2 cellular contexts compared by ENCODE assay signal in the genomic region with DNA sequence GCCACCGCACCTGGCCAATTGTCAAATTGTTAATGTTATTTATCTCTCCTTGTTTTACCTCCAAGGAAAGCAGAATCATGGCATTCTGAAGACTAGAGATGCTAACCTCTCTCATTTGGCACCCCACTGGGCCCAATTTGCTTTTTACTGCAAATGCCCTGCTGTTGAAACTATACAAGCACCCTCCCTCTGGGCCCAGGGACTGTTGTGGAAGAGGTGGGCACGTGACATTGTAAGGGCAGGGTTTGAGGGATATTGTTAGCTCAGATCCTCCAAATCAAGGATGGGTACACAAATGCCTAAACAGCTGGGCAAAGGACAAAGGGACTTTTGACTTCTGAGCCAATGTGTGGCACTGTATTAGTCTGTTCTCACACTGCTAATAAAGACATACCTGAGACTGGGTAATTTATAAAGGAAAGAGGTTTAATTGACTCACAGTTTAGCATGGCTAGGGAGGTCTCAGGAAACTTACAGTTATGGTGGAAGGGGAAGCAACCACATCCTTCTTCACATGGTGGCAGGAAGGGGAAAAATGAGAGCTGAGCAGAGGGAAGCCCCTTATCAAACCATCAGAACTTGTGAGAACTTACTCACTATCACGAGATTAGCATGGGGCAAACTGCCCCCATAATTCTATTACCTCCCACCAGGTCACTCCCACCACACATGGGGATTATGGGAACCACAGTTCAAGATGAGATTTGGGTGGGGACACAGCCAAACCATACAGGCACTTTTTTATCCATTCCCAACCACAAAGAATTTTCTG.
TF ChIP-seq lines count a peak whose summit lies in the region.

No MANE protein-coding gene starts in this region.

TF ChIP-seq in HEK293, 187 proteins besides CTCF, POLR2A, EP300 and RAD21:
- TF ChIP-seq ZIC2 (tag by site-specific recombination; IDR thresholded peaks at IDR 0.05) (0 out of 2 replicates have a peak, but pooled peaks have one; percentile 11), ZNF341 (tag by site-specific recombination; IDR thresholded peaks at IDR 0.05; ENCODE audit: low read depth) (peak; percentile 34; the same call in 1 of the 2 replicates), ZXDB (tag by site-specific recombination; IDR thresholded peaks at IDR 0.05) (no peak), EGR2 (tag by site-specific recombination; IDR thresholded peaks at IDR 0.05; ENCODE audit: low read depth) (no peak)

TF ChIP-seq in K562, 482 proteins besides CTCF, POLR2A, EP300 and RAD21:
- TF ChIP-seq ZNF280B (CRISPR knock-in tag; IDR thresholded peaks at IDR 0.05) (no peak), RNF2 (IDR thresholded peaks at IDR 0.05) (no peak), KLF1 (tag; IDR thresholded peaks at IDR 0.05) (no peak), TCFL5 (CRISPR knock-in tag; conservative IDR thresholded peaks at IDR 0.05) (no peak), ZNF444 (CRISPR knock-in tag; IDR thresholded peaks at IDR 0.05) (no peak), CBX5 (IDR thresholded peaks at IDR 0.05; ENCODE audit: borderline replicate concordance, low read depth) (no peak), MTA1 (IDR thresholded peaks at IDR 0.05; ENCODE audit: borderline replicate concordance) (no peak), ZNF41 (CRISPR knock-in tag; conservative IDR thresholded peaks at IDR 0.05) (no peak), ZNF212 (CRISPR knock-in tag; IDR thresholded peaks at IDR 0.05) (no peak)
- TF ChIP-seq, protein P1, sequence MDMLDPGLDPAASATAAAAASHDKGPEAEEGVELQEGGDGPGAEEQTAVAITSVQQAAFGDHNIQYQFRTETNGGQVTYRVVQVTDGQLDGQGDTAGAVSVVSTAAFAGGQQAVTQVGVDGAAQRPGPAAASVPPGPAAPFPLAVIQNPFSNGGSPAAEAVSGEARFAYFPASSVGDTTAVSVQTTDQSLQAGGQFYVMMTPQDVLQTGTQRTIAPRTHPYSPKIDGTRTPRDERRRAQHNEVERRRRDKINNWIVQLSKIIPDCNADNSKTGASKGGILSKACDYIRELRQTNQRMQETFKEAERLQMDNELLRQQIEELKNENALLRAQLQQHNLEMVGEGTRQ (CRISPR knock-in tag; IDR thresholded peaks at IDR 0.05) = 0 out of 2 replicates have a peak, but pooled peaks have one; percentile 3
- TF ChIP-seq, protein P2, sequence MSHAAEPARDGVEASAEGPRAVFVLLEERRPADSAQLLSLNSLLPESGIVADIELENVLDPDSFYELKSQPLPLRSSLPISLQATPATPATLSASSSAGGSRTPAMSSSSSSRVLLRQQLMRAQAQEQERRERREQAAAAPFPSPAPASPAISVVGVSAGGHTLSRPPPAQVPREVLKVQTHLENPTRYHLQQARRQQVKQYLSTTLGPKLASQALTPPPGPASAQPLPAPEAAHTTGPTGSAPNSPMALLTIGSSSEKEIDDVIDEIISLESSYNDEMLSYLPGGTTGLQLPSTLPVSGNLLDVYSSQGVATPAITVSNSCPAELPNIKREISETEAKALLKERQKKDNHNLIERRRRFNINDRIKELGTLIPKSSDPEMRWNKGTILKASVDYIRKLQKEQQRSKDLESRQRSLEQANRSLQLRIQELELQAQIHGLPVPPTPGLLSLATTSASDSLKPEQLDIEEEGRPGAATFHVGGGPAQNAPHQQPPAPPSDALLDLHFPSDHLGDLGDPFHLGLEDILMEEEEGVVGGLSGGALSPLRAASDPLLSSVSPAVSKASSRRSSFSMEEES (CRISPR knock-in tag; IDR thresholded peaks at IDR 0.05) = peak; percentile 17; the same call in 1 of the 2 replicates
